In genomic region chr17:59093702-59094231, GRCh38 we compare ENCODE assay signal across 10 cellular contexts. TPM values are rescaled to one million over a fixed set of nuclear protein-coding genes. Genes with fewer than 3 reads are reported as not detected.
A peak's percentile ranks its signal among the peaks of the same experiment; 100 is the strongest.
DNase-seq lines count a peak whose midpoint lies in the region; ATAC-seq and TF ChIP-seq lines count a peak whose summit lies in the region.
"Had no signal": no experiment of that assay in that cellular context is flagged by ENCODE, and none has a peak within 500 bp of the region (broad histone marks: within the 10 kb centered on the region; RNA-seq: fewer than 3 reads in every experiment).

No MANE protein-coding gene starts in this region.

- TF ChIP-seq CTCF in choroid plexus epithelial cell (conservative IDR thresholded peaks at IDR 0.05; ENCODE audit: low read depth, low read length) (no peak), type B pancreatic cell (conservative IDR thresholded peaks at IDR 0.05) (no peak)

- H3K79me1 ChIP-seq in mesendoderm (ENCODE audit: low read length): no peaks in the 10 kb centered on the region

- no peak overlapping the region for H3K9ac ChIP-seq in mesendoderm (ENCODE audit: low read length)

- H3K56ac ChIP-seq in mesendoderm (ENCODE audit: low read length): peak overlapping the region; percentile 25

- H4K8ac ChIP-seq in mesendoderm (ENCODE audit: low read depth, low read length): no peak overlapping the region

- peaks cover 5% of the 10 kb centered on the region for H3K36me3 Mint-ChIP-seq in type B pancreatic cell
- peaks cover 0 to 25% (median 12%) of the 10 kb centered on the region in 5 donors for H3K36me3 Mint-ChIP-seq in naive thymus-derived CD4-positive, alpha-beta T cell

- intact Hi-C loops in naive thymus-derived CD4-positive, alpha-beta T cell (cut with micrococcal nuclease): no loop called here

- DNase-seq in ACHN: peak; percentile 88
- DNase-seq in LHCN-M2 (ENCODE audit: low read depth): peak; percentile 91
- DNase-seq in choroid plexus epithelial cell (ENCODE audit: low read depth): peak; percentile 98
- DNase-seq in mesendoderm: no peak
- no peak for DNase-seq in cerebellar nuclear complex (lab: John Stamatoyannopoulos, UW)
- no peak for DNase-seq in type B pancreatic cell (ENCODE audit: extremely low spot score, unreplicated experiment)
- no peak for DNase-seq in naive thymus-derived CD4-positive, alpha-beta T cell
- DNase-seq: activated CD4-positive, alpha-beta T cell treated with anti-CD3 and anti-CD28 coated beads for 48 hours; NCI-H1092 treated with DMSO at 0.1 percent for 48 hours had no signal

- H3K4ac ChIP-seq in mesendoderm (ENCODE audit: low read depth, low read length): no peak overlapping the region

- peaks cover 6% of the 10 kb centered on the region for H3K4me1 Mint-ChIP-seq in type B pancreatic cell (ENCODE audit: unreplicated experiment)
- peaks cover 4 to 20% (median 14%) of the 10 kb centered on the region in 7 donors for H3K4me1 Mint-ChIP-seq in naive thymus-derived CD4-positive, alpha-beta T cell

- H3K23ac ChIP-seq in mesendoderm (ENCODE audit: low read length): no peak overlapping the region

- H3K27me3 ChIP-seq in mesendoderm (ENCODE audit: insufficient read depth, low read length, poor library complexity): no peaks in the 10 kb centered on the region
- no peaks in the 10 kb centered on the region for H3K27me3 ChIP-seq in naive thymus-derived CD4-positive, alpha-beta T cell (ENCODE audit: control insufficient read depth in 2 of 2, insufficient read depth in 2 of 2, low read length in 2 of 2)

- H2AK5ac ChIP-seq in mesendoderm (ENCODE audit: low read length): no peak overlapping the region

- no peak overlapping the region for H4K5ac ChIP-seq in mesendoderm (ENCODE audit: low read length)

- no peak overlapping the region for H2BK120ac ChIP-seq in mesendoderm (ENCODE audit: low read depth, low read length)

- no peaks in the 10 kb centered on the region for H3K9me3 Mint-ChIP-seq in type B pancreatic cell
- peaks cover 0 to 5% (median 0%) of the 10 kb centered on the region in 11 donors for H3K9me3 Mint-ChIP-seq in naive thymus-derived CD4-positive, alpha-beta T cell

- no peak overlapping the region for H3K27ac ChIP-seq in mesendoderm (ENCODE audit: low read depth, low read length)
- H3K27ac ChIP-seq in naive thymus-derived CD4-positive, alpha-beta T cell (ENCODE audit: low read depth, low read length): no peak overlapping the region

- CTCF ChIA-PET in naive thymus-derived CD4-positive, alpha-beta T cell (lab: Charles Lee): no interaction called here

- no peaks in the 10 kb centered on the region for H3K27me3 Mint-ChIP-seq in type B pancreatic cell
- H3K27me3 Mint-ChIP-seq in naive thymus-derived CD4-positive, alpha-beta T cell: no peaks in the 10 kb centered on the region

- no peak overlapping the region for H3K27ac Mint-ChIP-seq in type B pancreatic cell
- peak overlapping the region in 1 of 9 donors; percentile 76 for H3K27ac Mint-ChIP-seq in naive thymus-derived CD4-positive, alpha-beta T cell

- H3K79me2 ChIP-seq in mesendoderm (ENCODE audit: control insufficient read depth, insufficient read depth, low read length): peaks cover 1% of the 10 kb centered on the region

- no peak for ATAC-seq in GM19397 (IDR thresholded peaks at IDR 0.05; ENCODE audit: unreplicated experiment)
- no peak for ATAC-seq in naive thymus-derived CD4-positive, alpha-beta T cell

- H3K36me3 ChIP-seq in mesendoderm (ENCODE audit: control insufficient read depth, insufficient read depth, low read length): no peaks in the 10 kb centered on the region
- H3K36me3 ChIP-seq in naive thymus-derived CD4-positive, alpha-beta T cell (ENCODE audit: control insufficient read depth in 2 of 3, insufficient read depth in 3 of 3, low read length in 3 of 3): peaks cover 0 to 9% (median 4%) of the 10 kb centered on the region in 3 experiments

- no peak overlapping the region for H3K4me3 Mint-ChIP-seq in type B pancreatic cell
- no peak overlapping the region for H3K4me3 Mint-ChIP-seq in naive thymus-derived CD4-positive, alpha-beta T cell

- no peak overlapping the region for H2BK5ac ChIP-seq in mesendoderm (ENCODE audit: low read length)

- POLR2A ChIA-PET in naive thymus-derived CD4-positive, alpha-beta T cell (lab: Charles Lee): interaction anchor here (0.6 to 2.2 kb wide), 2 partner anchors 12 to 379 kb away, joined by 5 to 12 read pairs; partner anchors contain the start of gene TRIM37

- H3K4me3 ChIP-seq in choroid plexus epithelial cell (ENCODE audit: low read depth, low read length): peak overlapping the region; percentile 1
- H3K4me3 ChIP-seq in mesendoderm (ENCODE audit: low read length): no peak overlapping the region
- no peak overlapping the region for H3K4me3 ChIP-seq in naive thymus-derived CD4-positive, alpha-beta T cell (ENCODE audit: low read length)

- H3K4me1 ChIP-seq in mesendoderm (ENCODE audit: control insufficient read depth, low read depth, low read length): no peaks in the 10 kb centered on the region
- no peaks in the 10 kb centered on the region for H3K4me1 ChIP-seq in naive thymus-derived CD4-positive, alpha-beta T cell (ENCODE audit: control insufficient read depth in 2 of 2, insufficient read depth in 2 of 2, low read length in 2 of 2)

- in situ Hi-C loops in ACHN (cut with HindIII; ENCODE audit: low pct_ligation_motif_present, low pct_unique_long_range_greater_than_20kb, low sequenced_read_pairs): no loop called here

- no peaks in the 10 kb centered on the region for H3K9me3 ChIP-seq in naive thymus-derived CD4-positive, alpha-beta T cell (ENCODE audit: control insufficient read depth in 2 of 3, low read length in 3 of 3)

- WGBS in mesendoderm (ENCODE audit: extremely low coverage, insufficient coverage, low lambda C conversion rate): no CpG with 5 or more reads among the region's 8 CpGs

- H3K18ac ChIP-seq in mesendoderm (ENCODE audit: low read length): no peak overlapping the region

- H3K4me2 ChIP-seq in mesendoderm (ENCODE audit: low read length): no peak overlapping the region

- H2BK15ac ChIP-seq in mesendoderm (replicated peaks; ENCODE audit: low read depth): no peak overlapping the region

RNA-seq across cellular contexts. Expression of gene TRIM37, which starts 12.9 kb away (rescaled TPM):
- total RNA-seq in LHCN-M2 (2014; rRNA removed): 33.5 and 40.4 TPM in 2 replicates
- 13.5 TPM for polyA plus RNA-seq in LHCN-M2 (2012)
- polyA plus RNA-seq in mesendoderm (2013, experiment 1 of 2): 30.2 TPM
- 30.3 TPM for polyA plus RNA-seq in mesendoderm (2013, experiment 2 of 2)
- total RNA-seq in type B pancreatic cell (ENCODE audit: low replicate concordance): 16.4 and 25.1 TPM in 2 replicates
- 10 to 100 TPM; 13.1 to 25.2 (median 22.4) TPM for total RNA-seq in naive thymus-derived CD4-positive, alpha-beta T cell
- 1 to 10 TPM; 6.7 to 8.6 TPM for polyA plus RNA-seq in naive thymus-derived CD4-positive, alpha-beta T cell

Comparison
In these comparisons a context has a peak if more than half of its experiments do, and no peak if none do; other contexts are left out.
1. DNase-seq: peak in ACHN (single experiment), LHCN-M2 (single experiment) and choroid plexus epithelial cell (single experiment); none in mesendoderm (single experiment), cerebellar nuclear complex (0 of 2), type B pancreatic cell (single experiment) and naive thymus-derived CD4-positive, alpha-beta T cell (0 of 9).